In the genomic region with DNA sequence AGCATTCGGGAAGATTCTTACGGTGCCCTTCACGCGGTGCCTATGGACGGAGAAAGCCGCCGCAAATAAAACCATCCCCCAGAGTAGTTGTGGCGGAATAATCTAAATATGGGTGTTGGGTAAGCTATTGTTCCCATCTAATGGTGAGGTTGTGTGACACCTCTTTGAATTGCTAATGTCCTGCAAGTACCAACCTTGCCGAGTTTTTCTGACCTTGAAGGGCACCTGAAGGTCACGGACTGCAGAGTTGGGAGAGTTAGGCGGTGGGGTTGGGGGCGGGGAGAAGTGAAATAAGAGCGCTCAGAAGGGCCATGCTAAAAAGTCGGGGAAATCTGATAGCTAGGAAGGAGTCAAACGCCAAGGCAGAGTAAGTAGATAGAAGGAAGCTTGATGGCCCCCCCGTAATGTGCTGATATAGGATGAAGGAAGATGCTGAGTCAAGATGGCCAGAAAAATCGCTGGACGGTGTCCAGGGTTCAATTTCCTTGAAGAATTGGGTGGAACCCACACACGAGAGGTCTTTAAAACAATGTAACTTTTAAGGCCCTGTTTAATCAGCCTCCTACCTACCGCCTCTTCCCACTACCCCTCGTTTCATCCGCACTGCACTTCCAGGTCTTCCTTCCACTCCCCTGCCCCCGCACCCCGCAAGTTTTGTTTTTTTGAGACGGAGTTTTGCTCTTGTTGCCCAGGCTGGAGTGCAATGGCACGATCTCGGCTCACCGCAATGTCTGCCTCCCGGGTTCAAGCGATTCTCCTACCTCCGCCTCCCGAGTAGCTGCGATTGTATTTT, we compare ENCODE assay signal across 8 cellular contexts. TPM values are rescaled to one million over a fixed set of nuclear protein-coding genes. Genes with fewer than 3 reads are reported as not detected.
A peak's percentile ranks its signal among the peaks of the same experiment; 100 is the strongest.
DNase-seq lines count a peak whose midpoint lies in the region; ATAC-seq and TF ChIP-seq lines count a peak whose summit lies in the region.

No MANE protein-coding gene starts in this region.

- CTCF ChIA-PET in mammary epithelial cell (lab: Charles Lee; ENCODE audit: low non-redundant PET): no interaction called here

- H3K79me2 ChIP-seq in OCI-LY3 (ENCODE audit: low read length): peaks cover 52% of the 10 kb centered on the region
- H3K79me2 ChIP-seq in mammary epithelial cell (ENCODE audit: insufficient read depth, low read length): peaks cover 39% of the 10 kb centered on the region

- WGBS in mammary epithelial cell (ENCODE audit: low coverage, missing lambda C conversion rate): 26% methylated on average over 16 of the region's 33 CpGs

- H3K36me3 ChIP-seq in OCI-LY3 (replicated peaks; ENCODE audit: low read depth, low read length) (peaks cover 13% of the 10 kb centered on the region), mammary epithelial cell (ENCODE audit: insufficient read depth, low read length) (no peaks in the 10 kb centered on the region)

- H3K4me2 ChIP-seq in OCI-LY3 (ENCODE audit: low read length): peak overlapping the region; percentile 91
- peak overlapping the region; percentile 97 for H3K4me2 ChIP-seq in mammary epithelial cell (ENCODE audit: insufficient read depth, low read depth, low read length)

- TSS peak; percentile 35 for BruUV-seq in mammary epithelial cell (replicated peaks; lab: Mats Ljungman, UMichigan)

- H2AFZ ChIP-seq in OCI-LY3 (ENCODE audit: low read depth, low read length) (peak overlapping the region; percentile 85), mammary epithelial cell (ENCODE audit: low read depth, low read length) (peak overlapping the region; percentile 97)

- DNase-seq in activated T-cell treated with anti-CD3 and anti-CD28 coated beads for 4 hours: peak; percentile 5
- DNase-seq in activated T-cell treated with anti-CD3 and anti-CD28 coated beads, Interleukin-2, amount 50 U/mL, for 1 hour: no peak
- peak; percentile 28 for DNase-seq in mammary epithelial cell
- peak; percentile 32 for DNase-seq in stimulated activated naive CD8-positive, alpha-beta T cell treated with anti-CD3 and anti-CD28 coated beads, Interleukin-15, Interleukin-2, amounts not matched to agents 100 U/mL and 50 U/mL, for 24 hours
- DNase-seq in T1000 (lab: John Stamatoyannopoulos, UW): no peak

- H3K9me3 ChIP-seq in OCI-LY3 (ENCODE audit: insufficient read depth, low read length): no peaks in the 10 kb centered on the region
- no peaks in the 10 kb centered on the region for H3K9me3 ChIP-seq in mammary epithelial cell (replicated peaks; ENCODE audit: insufficient read depth, low read length)

- peak overlapping the region; percentile 51 for H3K27ac ChIP-seq in OCI-LY3 (ENCODE audit: low read length)
- H3K27ac ChIP-seq in mammary epithelial cell (ENCODE audit: insufficient read depth, low read depth, low read length): peak overlapping the region; percentile 49
- H3K27ac ChIP-seq in layer of hippocampus (ENCODE audit: low read depth, low read length): peak overlapping the region; percentile 96

- H3K4me3 ChIP-seq in OCI-LY3 (ENCODE audit: low read length) (peak overlapping the region; percentile 81), mammary epithelial cell (replicated peaks in 1 of 3; ENCODE audit: insufficient read depth in 1 of 3, low read depth in 2 of 3, low read length in 3 of 3) (peak overlapping the region; percentile 72 to 76 (median 73))

- in situ Hi-C loops in mammary epithelial cell (cut with MboI; ENCODE audit: low sequenced_read_pairs in 2 of 2): no loop called here

- H4K20me1 ChIP-seq in OCI-LY3 (ENCODE audit: insufficient read depth, low read length): peaks cover 29% of the 10 kb centered on the region
- no peaks in the 10 kb centered on the region for H4K20me1 ChIP-seq in mammary epithelial cell (ENCODE audit: insufficient read depth, low read length)

- TF ChIP-seq CTCF in OCI-LY3 (IDR thresholded peaks at IDR 0.05; ENCODE audit: low read depth, low read length) (no peak; the same call in 1 of the 2 replicates), mammary epithelial cell (conservative IDR thresholded peaks at IDR 0.05 in 1 of 2, IDR thresholded peaks at IDR 0.05 in 1 of 2; ENCODE audit: extremely low read depth in 1 of 2, insufficient read depth in 1 of 2, low read depth in 1 of 2, low read length in 2 of 2) (no peak)

- dilution Hi-C loops in mammary epithelial cell (cut with HindIII; ENCODE audit: low sequenced_read_pairs): no loop called here

- intact Hi-C loops in mammary epithelial cell (cut with micrococcal nuclease): no loop called here

- H3K9ac ChIP-seq in OCI-LY3 (ENCODE audit: low read length) (peak overlapping the region; percentile 84), mammary epithelial cell (ENCODE audit: insufficient read depth, low read length) (peak overlapping the region; percentile 80)

- peak; percentile 5 for ATAC-seq in HG02588 (IDR thresholded peaks at IDR 0.05; ENCODE audit: unreplicated experiment)
- no peak for ATAC-seq in stimulated activated naive CD8-positive, alpha-beta T cell treated with anti-CD3 and anti-CD28 coated beads, Interleukin-15, Interleukin-2, amounts not matched to agents 100 U/mL and 50 U/mL, for 24 hours

- no peaks in the 10 kb centered on the region for H3K27me3 ChIP-seq in OCI-LY3 (ENCODE audit: low read depth, low read length)
- H3K27me3 ChIP-seq in mammary epithelial cell (ENCODE audit: insufficient read depth, low read length): no peaks in the 10 kb centered on the region
- H3K27me3 ChIP-seq in layer of hippocampus (ENCODE audit: control insufficient read depth, insufficient read depth, low read length): no peaks in the 10 kb centered on the region

- H3K4me1 ChIP-seq in OCI-LY3 (ENCODE audit: low read length): peaks cover 30% of the 10 kb centered on the region
- H3K4me1 ChIP-seq in mammary epithelial cell (ENCODE audit: insufficient read depth, low read length): peaks cover 5% of the 10 kb centered on the region

RNA-seq across cellular contexts. Expression of gene KATNAL2, which starts 0.6 kb away (rescaled TPM):
- total RNA-seq in mammary epithelial cell: 1 to 10 TPM in 1 of 2 donors, under 1 TPM in 1; 0.33 to 1.4 TPM
- 0.92 TPM for polyA plus RNA-seq in mammary epithelial cell
- polyA minus RNA-seq in mammary epithelial cell: not detected

RNA-seq across cellular contexts. Expression of gene PIAS2, which starts 0.7 kb away (rescaled TPM):
- total RNA-seq in mammary epithelial cell: 10 to 100 TPM; 30.1 to 34.5 TPM
- polyA plus RNA-seq in mammary epithelial cell: 17.3 TPM
- polyA minus RNA-seq in mammary epithelial cell: 31.4 TPM

Comparison
In these comparisons a context has a peak if more than half of its experiments do, and no peak if none do; other contexts are left out.
1. DNase-seq: peak in activated T-cell treated with anti-CD3 and anti-CD28 coated beads for 4 hours (single experiment), mammary epithelial cell (single experiment) and stimulated activated naive CD8-positive, alpha-beta T cell treated with anti-CD3 and anti-CD28 coated beads, Interleukin-15, Interleukin-2, amounts not matched to agents 100 U/mL and 50 U/mL, for 24 hours (single experiment); none in activated T-cell treated with anti-CD3 and anti-CD28 coated beads, Interleukin-2, amount 50 U/mL, for 1 hour (single experiment) and T1000 (single experiment).
2. Peak in every context shown above with its lines, with median percentiles within 50 percentile points of each other: H3K27ac ChIP-seq.